32 cellular contexts compared by ENCODE assay signal in the genomic region with DNA sequence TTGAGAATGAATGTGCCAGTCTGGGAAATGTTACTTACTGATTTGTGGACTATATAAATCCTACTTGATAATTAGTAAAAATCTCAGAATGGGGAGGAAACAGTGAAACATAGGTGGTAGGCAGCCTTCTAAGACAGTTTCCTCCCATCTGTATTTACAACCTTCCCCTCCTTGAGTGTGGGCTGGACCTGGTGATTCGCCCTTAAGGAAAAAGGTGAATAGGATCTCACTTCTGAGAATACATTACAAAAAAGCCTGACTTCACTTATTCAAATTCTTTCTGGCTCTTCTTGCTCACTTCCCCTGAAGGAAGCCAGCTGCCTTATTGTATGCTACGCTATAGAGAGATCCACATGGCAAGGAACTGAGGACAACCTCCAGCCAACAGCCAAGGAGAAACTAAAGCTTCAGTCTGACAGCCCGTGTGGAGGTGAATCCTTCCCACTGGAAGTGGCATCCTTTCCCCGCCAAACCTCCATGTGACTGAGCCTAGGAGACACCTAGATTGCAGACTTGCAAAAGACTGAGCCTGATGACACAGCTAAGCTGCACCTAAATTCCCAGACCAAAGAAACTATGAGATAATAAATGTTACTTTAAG.
"Had no signal": no experiment of that assay in that cellular context is flagged by ENCODE, and none has a peak within 500 bp of the region (broad histone marks: within the 10 kb centered on the region; RNA-seq: fewer than 3 reads in every experiment).

No MANE protein-coding gene starts in this region.

- H3K9me3 Mint-ChIP-seq: stimulated activated memory B cell treated with anti-CD40 and anti-IgM and Interleukin-4, amounts not matched to agents 10 μg/mL and 1 μg/mL and 100 μg/mL, for 72 hours had no signal

- ATAC-seq: activated CD8-positive, alpha-beta T cell treated with anti-CD3 and anti-CD28 coated beads for 36 hours; activated naive CD8-positive, alpha-beta T cell treated with anti-CD3 and anti-CD28 coated beads, Interleukin-2, amount 50 U/mL, for 24 hours; effector memory CD8-positive, alpha-beta T cell; left colon; naive thymus-derived CD4-positive, alpha-beta T cell; pancreas; sciatic nerve; stimulated activated memory B cell treated with anti-CD40 and anti-IgM and Interleukin-4, amounts not matched to agents 10 μg/mL and 1 μg/mL and 100 μg/mL, for 72 hours; stimulated activated naive CD8-positive, alpha-beta T cell treated with anti-CD3 and anti-CD28 coated beads, Interleukin-15, amount 100 ng/mL, for 72 hours; T-helper 17 cell; upper lobe of right lung had no signal

- H3K36me3 Mint-ChIP-seq: activated naive CD4-positive, alpha-beta T cell treated with anti-CD3 and anti-CD28 coated beads, Interleukin-2, amount 50 U/mL, for 24 hours; stimulated activated memory B cell treated with anti-CD40 and anti-IgM and Interleukin-4, amounts not matched to agents 10 μg/mL and 1 μg/mL and 100 μg/mL, for 72 hours had no signal

- H3K4me3 ChIP-seq: pancreas, prostate gland, thyroid gland, upper lobe of right lung had no signal

- H3K27me3 Mint-ChIP-seq: activated B cell treated with CpG ODN at 0.5 μM for 24 hours; activated CD8-positive, alpha-beta T cell treated with anti-CD3 and anti-CD28 coated beads for 36 hours; activated naive CD4-positive, alpha-beta T cell treated with anti-CD3 and anti-CD28 coated beads, Interleukin-2, amount 50 U/mL, for 24 hours; activated naive CD8-positive, alpha-beta T cell treated with anti-CD3 and anti-CD28 coated beads, Interleukin-2, amount 50 U/mL, for 24 hours; effector memory CD8-positive, alpha-beta T cell; naive thymus-derived CD4-positive, alpha-beta T cell; stimulated activated memory B cell treated with anti-CD40 and anti-IgM and Interleukin-4, amounts not matched to agents 10 μg/mL and 1 μg/mL and 100 μg/mL, for 72 hours; stimulated activated naive CD8-positive, alpha-beta T cell treated with anti-CD3 and anti-CD28 coated beads, Interleukin-15, amount 100 ng/mL, for 72 hours; T-helper 17 cell had no signal

- H3K27ac Mint-ChIP-seq: activated B cell treated with CpG ODN at 0.5 μM for 24 hours; activated CD8-positive, alpha-beta T cell treated with anti-CD3 and anti-CD28 coated beads for 36 hours; activated naive CD4-positive, alpha-beta T cell treated with anti-CD3 and anti-CD28 coated beads, Interleukin-2, amount 50 U/mL, for 24 hours; activated naive CD8-positive, alpha-beta T cell treated with anti-CD3 and anti-CD28 coated beads, Interleukin-2, amount 50 U/mL, for 24 hours; activated T-helper 2 cell treated with anti-CD3 and anti-CD28 coated beads, Interferon-gamma antibody, Interleukin-2, Interleukin-4, amounts not matched to agents 10 μg/mL and 5 μg/mL and 100 μg/mL, durations not matched to agents 14 hours and 24 hours and 36 hours; effector memory CD8-positive, alpha-beta T cell; naive thymus-derived CD4-positive, alpha-beta T cell; stimulated activated memory B cell treated with anti-CD40 and anti-IgM and Interleukin-4, amounts not matched to agents 10 μg/mL and 1 μg/mL and 100 μg/mL, for 72 hours; stimulated activated naive CD8-positive, alpha-beta T cell treated with anti-CD3 and anti-CD28 coated beads, Interleukin-15, amount 100 ng/mL, for 72 hours; T-helper 17 cell had no signal

- H3K27ac ChIP-seq: pancreas, prostate gland, thyroid gland, upper lobe of right lung had no signal

- H3K27me3 ChIP-seq: pancreas, thyroid gland, upper lobe of right lung had no signal

- H3K4me3 Mint-ChIP-seq: activated B cell treated with CpG ODN at 0.5 μM for 24 hours; activated CD8-positive, alpha-beta T cell treated with anti-CD3 and anti-CD28 coated beads for 36 hours; activated naive CD4-positive, alpha-beta T cell treated with anti-CD3 and anti-CD28 coated beads, Interleukin-2, amount 50 U/mL, for 24 hours; activated naive CD8-positive, alpha-beta T cell treated with anti-CD3 and anti-CD28 coated beads, Interleukin-2, amount 50 U/mL, for 24 hours; effector memory CD8-positive, alpha-beta T cell; naive thymus-derived CD4-positive, alpha-beta T cell; stimulated activated memory B cell treated with anti-CD40 and anti-IgM and Interleukin-4, amounts not matched to agents 10 μg/mL and 1 μg/mL and 100 μg/mL, for 72 hours; stimulated activated naive CD8-positive, alpha-beta T cell treated with anti-CD3 and anti-CD28 coated beads, Interleukin-15, amount 100 ng/mL, for 72 hours; T-helper 17 cell had no signal

- H3K36me3 ChIP-seq: pancreas, prostate gland, thyroid gland, upper lobe of right lung had no signal

- H3K9me3 ChIP-seq: pancreas, prostate gland, thyroid gland, upper lobe of right lung had no signal

- H3K4me1 Mint-ChIP-seq: activated B cell treated with CpG ODN at 0.5 μM for 24 hours; activated naive CD4-positive, alpha-beta T cell treated with anti-CD3 and anti-CD28 coated beads, Interleukin-2, amount 50 U/mL, for 24 hours; activated naive CD8-positive, alpha-beta T cell treated with anti-CD3 and anti-CD28 coated beads, Interleukin-2, amount 50 U/mL, for 24 hours; naive thymus-derived CD4-positive, alpha-beta T cell; stimulated activated memory B cell treated with anti-CD40 and anti-IgM and Interleukin-4, amounts not matched to agents 10 μg/mL and 1 μg/mL and 100 μg/mL, for 72 hours; stimulated activated naive CD8-positive, alpha-beta T cell treated with anti-CD3 and anti-CD28 coated beads, Interleukin-15, amount 100 ng/mL, for 72 hours; T-helper 17 cell had no signal

- H3K4me1 ChIP-seq: pancreas, prostate gland, thyroid gland, upper lobe of right lung had no signal

- DNase-seq: activated B cell treated with CpG ODN at 0.5 μM for 24 hours; activated CD4-positive, alpha-beta T cell treated with anti-CD3 and anti-CD28 coated beads, Interleukin-2, amount 50 U/mL, for 1 hour; activated CD8-positive, alpha-beta T cell treated with anti-CD3 and anti-CD28 coated beads for 36 hours; activated naive CD8-positive, alpha-beta T cell treated with anti-CD3 and anti-CD28 coated beads, Interleukin-2, amount 50 U/mL, for 24 hours; activated T-cell treated with anti-CD3 and anti-CD28 coated beads, Interleukin-2, amount 50 U/mL, for 48 hours; amygdala; caudate nucleus; cortex of kidney; effector memory CD8-positive, alpha-beta T cell; head of caudate nucleus; hippocampal formation; kidney; left colon; mammary epithelial cell; midbrain; naive thymus-derived CD4-positive, alpha-beta T cell; nucleus accumbens; pancreas; retina; small intestine; stimulated activated CD4-positive, alpha-beta T cell treated with anti-CD3 and anti-CD28 coated beads, Interleukin-4, amount 100 ng/mL, for 4 hours; stimulated activated CD8-positive, alpha-beta memory T cell treated with anti-CD3 and anti-CD28 coated beads, Interleukin-4, amount 100 ng/mL, for 48 hours; stimulated activated naive CD8-positive, alpha-beta T cell treated with anti-CD3 and anti-CD28 coated beads, Interleukin-15, amount 100 ng/mL, for 72 hours; substantia nigra; T-helper 17 cell; thyroid gland; upper lobe of right lung had no signal
